ENCODE assay signal across 26 cellular contexts in the genomic region with DNA sequence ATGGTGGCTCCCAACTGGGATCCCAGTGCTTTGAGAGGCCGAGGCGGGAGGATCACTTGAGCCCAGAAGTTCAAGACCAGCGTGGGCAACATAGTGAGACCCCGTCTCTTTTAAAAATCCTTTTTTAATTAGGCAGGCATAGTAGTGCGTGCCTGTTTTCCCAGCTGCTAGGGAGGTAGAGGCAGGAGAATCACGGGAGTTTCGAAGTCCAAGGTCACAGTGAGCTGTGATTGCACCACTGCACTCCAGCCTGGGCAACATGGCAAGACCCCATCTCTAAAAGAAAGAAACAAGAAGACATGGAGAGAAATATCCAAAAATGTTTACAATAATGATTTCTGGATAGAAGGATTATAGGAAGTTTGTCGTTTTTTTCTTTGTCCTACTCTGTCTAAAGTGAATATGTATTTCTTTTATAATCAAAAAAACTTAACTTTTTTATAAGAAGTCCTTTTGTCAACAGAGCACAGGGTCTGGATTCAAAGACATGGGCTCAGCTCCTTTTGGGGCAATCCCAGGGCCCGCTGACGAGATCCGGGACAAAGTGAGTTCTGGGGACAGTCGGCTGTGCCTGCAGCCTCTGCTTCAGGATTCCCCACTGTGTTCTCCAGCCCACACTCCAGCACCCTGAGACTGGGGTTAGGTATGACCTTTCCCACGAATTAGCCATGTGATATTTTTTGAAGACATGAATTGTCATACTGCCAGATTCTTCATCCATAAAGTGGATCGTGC. TPM values are rescaled to one million over a fixed set of nuclear protein-coding genes. Genes with fewer than 3 reads are reported as not detected.
DNase-seq lines count a peak whose midpoint lies in the region; ATAC-seq and TF ChIP-seq lines count a peak whose summit lies in the region.
"Had no signal": no experiment of that assay in that cellular context is flagged by ENCODE, and none has a peak within 500 bp of the region (broad histone marks: within the 10 kb centered on the region; RNA-seq: fewer than 3 reads in every experiment).

No MANE protein-coding gene starts in this region.

- H2AK5ac ChIP-seq in mesenchymal stem cell (ENCODE audit: low read length, severe bottlenecking): no peak overlapping the region

- H3K14ac ChIP-seq in mesenchymal stem cell (ENCODE audit: low read length in 2 of 2): no peak overlapping the region

- TF ChIP-seq POLR2A in right lobe of liver (IDR thresholded peaks at IDR 0.05) (no peak), spleen (IDR thresholded peaks at IDR 0.05) (no peak)

- H3K4me3 ChIP-seq in HEK293 (ENCODE audit: low read depth, low read length) (no peak overlapping the region), right lobe of liver (no peak overlapping the region), spleen (no peak overlapping the region), mesenchymal stem cell (ENCODE audit: insufficient read depth in 1 of 2, low read depth in 1 of 2, low read length in 2 of 2) (no peak overlapping the region)
- H3K4me3 ChIP-seq: GM12878 had no signal

- H3K4me2 ChIP-seq in mesenchymal stem cell (ENCODE audit: low read length, poor library complexity, severe bottlenecking): no peak overlapping the region

- H3K27ac ChIP-seq in HEK293 (ENCODE audit: extremely low read depth, low read depth, low read length) (no peak overlapping the region), right lobe of liver (no peak overlapping the region), spleen (no peak overlapping the region), mesenchymal stem cell (ENCODE audit: low read length, poor library complexity, severe bottlenecking) (no peak overlapping the region)
- H3K27ac ChIP-seq: 22Rv1, C4-2B had no signal

- H3K9me3 ChIP-seq in HEK293 (ENCODE audit: control insufficient read depth, insufficient read depth, low read depth, low read length): no peaks in the 10 kb centered on the region
- no peaks in the 10 kb centered on the region for H3K9me3 ChIP-seq in right lobe of liver
- H3K9me3 ChIP-seq in spleen: peaks cover 0 to 14% (median 10%) of the 10 kb centered on the region in 8 donors
- peaks cover 7% of the 10 kb centered on the region for H3K9me3 ChIP-seq in mesenchymal stem cell (ENCODE audit: control insufficient read depth, low read length)

- no peak overlapping the region for H3K4me3 Mint-ChIP-seq in activated CD8-positive, alpha-beta T cell treated with anti-CD3 and anti-CD28 coated beads for 36 hours
- H3K4me3 Mint-ChIP-seq in activated CD8-positive, alpha-beta T cell treated with anti-CD3 and anti-CD28 coated beads, Interleukin-2, amount 10 ng/mL, durations not matched to agents 7 days and 5 days: no peak overlapping the region
- H3K4me3 Mint-ChIP-seq: B cell; CD8-positive, alpha-beta memory T cell had no signal

- CTCF ChIA-PET in activated CD8-positive, alpha-beta T cell treated with anti-CD3 and anti-CD28 coated beads for 36 hours (lab: Charles Lee): no interaction called here
- CTCF ChIA-PET in activated CD8-positive, alpha-beta T cell treated with anti-CD3 and anti-CD28 coated beads, Interleukin-2, amount 10 ng/mL, durations not matched to agents 7 days and 5 days (lab: Charles Lee): no interaction called here
- CTCF ChIA-PET in HEK293 (lab: Yijun Ruan, JAX): interaction anchor here (0.6 to 1.2 kb wide), 3 partner anchors 10 to 210 kb away, joined by 3 to 4 read pairs (median 3); no protein-coding TSS in a partner anchor

- DNase-seq in activated CD8-positive, alpha-beta T cell treated with anti-CD3 and anti-CD28 coated beads for 36 hours: peak; percentile 0
- DNase-seq in activated CD8-positive, alpha-beta T cell treated with anti-CD3 and anti-CD28 coated beads, Interleukin-2, amount 10 ng/mL, durations not matched to agents 7 days and 5 days: no peak
- peak; percentile 9 to 24 (median 21) for DNase-seq in right lobe of liver
- peak; percentile 33 for DNase-seq in spleen
- no peak for DNase-seq in omental fat pad (ENCODE audit: low spot score)
- DNase-seq in NCI-H526 (lab: John Stamatoyannopoulos, UW): no peak
- no peak for DNase-seq in mesenchymal stem cell
- DNase-seq: DMS 273 treated with DMSO at 0.1 percent for 48 hours, DMS79, EL, GDM1, KBM-7, NCI-H1105 treated with DMSO at 0.1 percent for 48 hours, NCI-H146, NCI-H1930, NCI-H2107, NCI-H446 treated with DMSO at 0.1 percent for 48 hours, NCI-H69, RPMI8226, SHP77 treated with DMSO at 0.1 percent for 48 hours had no signal

- H3K27me3 ChIP-seq in right lobe of liver: no peaks in the 10 kb centered on the region
- H3K27me3 ChIP-seq in spleen (replicated peaks in 1 of 7): peaks cover 0 to 19% (median 0%) of the 10 kb centered on the region in 7 donors
- peaks cover under 1 to 19% of the 10 kb centered on the region in 2 experiments for H3K27me3 ChIP-seq in mesenchymal stem cell (ENCODE audit: control insufficient read depth in 1 of 2, insufficient read depth in 1 of 2, low read length in 2 of 2)

- no peak overlapping the region for H4K8ac ChIP-seq in mesenchymal stem cell (ENCODE audit: low read length)

- H3K4ac ChIP-seq in mesenchymal stem cell (ENCODE audit: low read depth in 1 of 2, low read length in 2 of 2): no peak overlapping the region

- no peak overlapping the region for H3K23ac ChIP-seq in mesenchymal stem cell (ENCODE audit: low read length in 2 of 2)

- H3K9me3 Mint-ChIP-seq in activated CD8-positive, alpha-beta T cell treated with anti-CD3 and anti-CD28 coated beads for 36 hours: peaks cover 3% of the 10 kb centered on the region
- H3K9me3 Mint-ChIP-seq in activated CD8-positive, alpha-beta T cell treated with anti-CD3 and anti-CD28 coated beads, Interleukin-2, amount 10 ng/mL, durations not matched to agents 7 days and 5 days (ENCODE audit: insufficient read depth): peaks cover 1% of the 10 kb centered on the region

- no peak for TF ChIP-seq CTCF in activated CD8-positive, alpha-beta T cell treated with anti-CD3 and anti-CD28 coated beads for 36 hours (IDR thresholded peaks at IDR 0.05)
- TF ChIP-seq CTCF in HEK293 (tag by site-specific recombination; IDR thresholded peaks at IDR 0.05) (no peak), right lobe of liver (IDR thresholded peaks at IDR 0.05) (no peak), spleen (IDR thresholded peaks at IDR 0.05 in 8 of 11, conservative IDR thresholded peaks at IDR 0.05 in 3 of 11) (no peak), omental fat pad (IDR thresholded peaks at IDR 0.05) (no peak)

- H3K36me3 ChIP-seq in HEK293 (ENCODE audit: control insufficient read depth in 2 of 2, insufficient read depth in 1 of 2, low read length in 2 of 2) (no peaks in the 10 kb centered on the region), right lobe of liver (no peaks in the 10 kb centered on the region), spleen (no peaks in the 10 kb centered on the region), mesenchymal stem cell (ENCODE audit: control insufficient read depth in 1 of 2, insufficient read depth in 2 of 2, low read depth in 1 of 2, low read length in 2 of 2) (no peaks in the 10 kb centered on the region)

- no peak overlapping the region for H2BK120ac ChIP-seq in mesenchymal stem cell (ENCODE audit: low read depth, low read length)

- H2BK5ac ChIP-seq in mesenchymal stem cell (ENCODE audit: low read depth, low read length, poor library complexity, severe bottlenecking): no peak overlapping the region

- no peaks in the 10 kb centered on the region for H3K27me3 Mint-ChIP-seq in activated CD8-positive, alpha-beta T cell treated with anti-CD3 and anti-CD28 coated beads for 36 hours
- H3K27me3 Mint-ChIP-seq in activated CD8-positive, alpha-beta T cell treated with anti-CD3 and anti-CD28 coated beads, Interleukin-2, amount 10 ng/mL, durations not matched to agents 7 days and 5 days (ENCODE audit: low read depth): no peaks in the 10 kb centered on the region

- intact Hi-C loops in activated CD8-positive, alpha-beta T cell treated with anti-CD3 and anti-CD28 coated beads for 36 hours (cut with micrococcal nuclease): no loop called here
- intact Hi-C loops in right lobe of liver (cut with DNase I): no loop called here
- intact Hi-C loops in spleen (cut with DNase I; ENCODE audit: low total_unique reads): no loop called here

- H3K79me1 ChIP-seq in mesenchymal stem cell (replicated peaks; ENCODE audit: low read length, poor library complexity, severe bottlenecking): no peaks in the 10 kb centered on the region

- H3K27ac Mint-ChIP-seq in activated CD8-positive, alpha-beta T cell treated with anti-CD3 and anti-CD28 coated beads for 36 hours: no peak overlapping the region
- H3K27ac Mint-ChIP-seq in activated CD8-positive, alpha-beta T cell treated with anti-CD3 and anti-CD28 coated beads, Interleukin-2, amount 10 ng/mL, durations not matched to agents 7 days and 5 days: no peak overlapping the region
- H3K27ac Mint-ChIP-seq: B cell; CD8-positive, alpha-beta memory T cell had no signal

- no peaks in the 10 kb centered on the region for H3K36me3 Mint-ChIP-seq in activated CD8-positive, alpha-beta T cell treated with anti-CD3 and anti-CD28 coated beads for 36 hours (ENCODE audit: low read depth)
- H3K36me3 Mint-ChIP-seq in activated CD8-positive, alpha-beta T cell treated with anti-CD3 and anti-CD28 coated beads, Interleukin-2, amount 10 ng/mL, durations not matched to agents 7 days and 5 days (ENCODE audit: low read depth): no peaks in the 10 kb centered on the region
- H3K36me3 Mint-ChIP-seq: CD8-positive, alpha-beta memory T cell had no signal

- POLR2A ChIA-PET in activated CD8-positive, alpha-beta T cell treated with anti-CD3 and anti-CD28 coated beads for 36 hours (lab: Charles Lee): no interaction called here
- POLR2A ChIA-PET in activated CD8-positive, alpha-beta T cell treated with anti-CD3 and anti-CD28 coated beads, Interleukin-2, amount 10 ng/mL, durations not matched to agents 7 days and 5 days (lab: Charles Lee): no interaction called here
- POLR2A ChIA-PET in HEK293 (lab: Yijun Ruan, JAX): interaction anchor here (0.6 kb wide), 1 partner anchor 28 kb away, joined by 4 read pairs; no protein-coding TSS in a partner anchor

- WGBS in right lobe of liver (ENCODE audit: insufficient coverage, low coverage, low lambda C conversion rate, missing lambda C conversion rate): 85% methylated on average over 14 of the region's 14 CpGs
- 81 to 87% (median 83%) methylated on average over 14 of the region's 14 CpGs for WGBS in spleen, 5 donors
- 88% methylated on average over 12 of the region's 14 CpGs for WGBS in mesenchymal stem cell

- no peak overlapping the region for H2BK15ac ChIP-seq in mesenchymal stem cell (ENCODE audit: low read depth, poor library complexity, severe bottlenecking)

- H3K18ac ChIP-seq in mesenchymal stem cell (ENCODE audit: low read depth in 1 of 2, low read length in 2 of 2): no peak overlapping the region

- H2BK12ac ChIP-seq in mesenchymal stem cell (ENCODE audit: low read length in 2 of 2): no peak overlapping the region

- no peak for ATAC-seq in activated CD8-positive, alpha-beta T cell treated with anti-CD3 and anti-CD28 coated beads for 36 hours
- no peak for ATAC-seq in activated CD8-positive, alpha-beta T cell treated with anti-CD3 and anti-CD28 coated beads, Interleukin-2, amount 10 ng/mL, durations not matched to agents 7 days and 5 days
- no peak for ATAC-seq in right lobe of liver
- no peak for ATAC-seq in omental fat pad (ENCODE audit: low FRiP score)
- ATAC-seq: GM12878 had no signal

- no peaks in the 10 kb centered on the region for H3K4me1 ChIP-seq in HEK293 (ENCODE audit: control insufficient read depth, insufficient read depth, low read length)
- H3K4me1 ChIP-seq in right lobe of liver: no peaks in the 10 kb centered on the region
- H3K4me1 ChIP-seq in spleen: peaks cover 0 to 21% (median 12%) of the 10 kb centered on the region in 6 donors
- H3K4me1 ChIP-seq in mesenchymal stem cell (ENCODE audit: control insufficient read depth, insufficient read depth, low read depth, low read length): peaks cover 24% of the 10 kb centered on the region

- H3K9ac ChIP-seq in mesenchymal stem cell (ENCODE audit: low read length): no peak overlapping the region

- H2AFZ ChIP-seq in mesenchymal stem cell (ENCODE audit: low read depth, low read length): no peak overlapping the region

- no peak overlapping the region for H4K91ac ChIP-seq in mesenchymal stem cell (ENCODE audit: low read length)

- H3K4me1 Mint-ChIP-seq in activated CD8-positive, alpha-beta T cell treated with anti-CD3 and anti-CD28 coated beads for 36 hours (ENCODE audit: low read depth): peaks cover 3% of the 10 kb centered on the region
- H3K4me1 Mint-ChIP-seq in activated CD8-positive, alpha-beta T cell treated with anti-CD3 and anti-CD28 coated beads, Interleukin-2, amount 10 ng/mL, durations not matched to agents 7 days and 5 days (ENCODE audit: low read depth): peaks cover under 1% of the 10 kb centered on the region

RNA-seq across cellular contexts. Expression of a gene that starts 45.6 kb away (rescaled TPM):
- 10 to 100 TPM; 16.7 to 18.8 TPM for total RNA-seq in activated CD8-positive, alpha-beta T cell treated with anti-CD3 and anti-CD28 coated beads for 36 hours
- under 1 TPM; 0.50 to 0.79 TPM for total RNA-seq in activated CD8-positive, alpha-beta T cell treated with anti-CD3 and anti-CD28 coated beads, Interleukin-2, amount 10 ng/mL, durations not matched to agents 7 days and 5 days
- total RNA-seq in right lobe of liver: 10 to 100 TPM in 3 of 6 experiments, 1 to 10 TPM in 3; 2.3 to 20.9 (median 8.4) TPM
- 10 to 100 TPM; 16.1 to 49.5 (median 24.5) TPM for total RNA-seq in spleen
- 10 to 100 TPM in 1 of 3 donors, 1 to 10 TPM in 2; 6.1 to 16.8 (median 9.9) TPM for polyA plus RNA-seq in spleen
- 10 to 100 TPM in 1 of 4 donors, 1 to 10 TPM in 3; 7.0 to 23.7 (median 8.8) TPM for total RNA-seq in omental fat pad
- polyA plus RNA-seq in mesenchymal stem cell (2013, experiment 1 of 2): 23.5 TPM
- polyA plus RNA-seq in mesenchymal stem cell (2013, experiment 2 of 2): 22.9 TPM

Comparison
In these comparisons a context has a peak if more than half of its experiments do, and no peak if none do; other contexts are left out.
1. DNase-seq: peak in activated CD8-positive, alpha-beta T cell treated with anti-CD3 and anti-CD28 coated beads for 36 hours (single experiment), right lobe of liver (3 of 3) and spleen (single experiment); none in activated CD8-positive, alpha-beta T cell treated with anti-CD3 and anti-CD28 coated beads, Interleukin-2, amount 10 ng/mL, durations not matched to agents 7 days and 5 days (single experiment), omental fat pad (single experiment), NCI-H526 (0 of 2) and mesenchymal stem cell (single experiment).